36 cellular contexts compared by ENCODE assay signal in the genomic region with DNA sequence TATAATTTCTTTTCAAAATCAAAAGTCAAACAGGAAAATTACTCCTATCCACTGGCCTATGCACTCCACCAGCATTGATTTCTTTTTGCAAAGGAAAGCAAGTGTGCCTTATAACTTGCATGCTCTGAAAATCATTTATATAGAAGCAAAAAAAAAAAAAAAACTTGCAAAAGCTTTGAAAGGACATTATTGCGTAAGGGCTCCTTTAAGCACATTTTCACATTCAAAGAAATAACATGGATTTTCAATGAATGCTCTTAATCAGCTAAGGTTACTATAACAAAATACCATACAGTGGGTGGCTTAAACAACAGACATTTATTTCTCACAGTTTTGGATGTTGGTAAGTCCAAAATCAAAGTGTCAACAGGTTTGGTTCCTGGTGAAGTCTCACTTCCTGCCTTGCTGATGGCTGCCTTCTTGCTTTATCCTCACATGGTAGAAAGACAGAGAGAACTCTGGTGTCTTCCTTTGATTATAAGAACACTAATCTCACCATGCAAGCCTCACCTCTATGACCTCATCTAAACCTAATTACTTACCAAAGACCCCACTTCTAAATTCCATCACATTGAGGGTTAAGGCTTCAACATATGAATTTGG.
"Had no signal": no experiment of that assay in that cellular context is flagged by ENCODE, and none has a peak within 500 bp of the region (broad histone marks: within the 10 kb centered on the region; RNA-seq: fewer than 3 reads in every experiment).

No MANE protein-coding gene starts in this region.

- H3K4me1 Mint-ChIP-seq: activated B cell treated with CpG ODN at 0.5 μM for 24 hours; activated naive CD4-positive, alpha-beta T cell treated with anti-CD3 and anti-CD28 coated beads, Interleukin-2, amount 50 U/mL, for 24 hours; activated naive CD8-positive, alpha-beta T cell treated with anti-CD3 and anti-CD28 coated beads for 36 hours; activated naive CD8-positive, alpha-beta T cell treated with anti-CD3 and anti-CD28 coated beads, Interleukin-2, amount 50 U/mL, for 24 hours; brain; T-helper 17 cell had no signal

- H3K4me2 ChIP-seq: hepatocyte had no signal

- H3K4me1 ChIP-seq: adrenal gland, breast epithelium, colonic mucosa, esophagus squamous epithelium, gastroesophageal sphincter, heart right ventricle had no signal

- FAIRE-seq: endothelial cell of umbilical vein, TTC549 had no signal

- H3K27me3 ChIP-seq: adrenal gland, breast epithelium, cardiac muscle cell, colonic mucosa, esophagus squamous epithelium, gastroesophageal sphincter, heart right ventricle, hepatocyte had no signal

- DNase-seq: activated B cell treated with CpG ODN at 0.5 μM for 24 hours; activated CD4-positive, alpha-beta T cell treated with anti-CD3 and anti-CD28 coated beads for 48 hours; activated CD4-positive, alpha-beta T cell treated with anti-CD3 and anti-CD28 coated beads, Interleukin-2, amount 50 U/mL, for 1 hour; activated CD4-positive, alpha-beta T cell treated with anti-CD3 and anti-CD28 coated beads, Interleukin-2, amount 50 U/mL, for 48 hours; activated CD8-positive, alpha-beta memory T cell treated with anti-CD3 and anti-CD28 coated beads for 24 hours; activated CD8-positive, alpha-beta T cell treated with anti-CD3 and anti-CD28 coated beads for 36 hours; activated effector memory CD4-positive, alpha-beta T cell treated with anti-CD3 and anti-CD28 coated beads, Interleukin-2, amount 50 U/mL, for 16 hours; activated naive CD4-positive, alpha-beta T cell treated with anti-CD3 and anti-CD28 coated beads for 36 hours; activated naive CD8-positive, alpha-beta T cell treated with anti-CD3 and anti-CD28 coated beads for 36 hours; activated naive CD8-positive, alpha-beta T cell treated with anti-CD3 and anti-CD28 coated beads, Interleukin-2, amount 50 U/mL, for 24 hours; activated T-cell treated with anti-CD3 and anti-CD28 coated beads, Interleukin-2, amount 50 U/mL, for 4 hours; adrenal gland; amygdala; aorta; central memory CD4-positive, alpha-beta T cell; cerebellar nuclear complex; colonic mucosa; effector CD8-positive, alpha-beta T cell; esophagus squamous epithelium; foreskin melanocyte; heart right ventricle; T-helper 17 cell; T1000 had no signal

- ATAC-seq: activated CD4-positive, CD25-positive, alpha-beta regulatory T cell treated with anti-CD3 and anti-CD28 coated beads, Interleukin-2, amount 50 U/mL, for 24 hours; activated CD8-positive, alpha-beta T cell treated with anti-CD3 and anti-CD28 coated beads for 36 hours; activated naive CD8-positive, alpha-beta T cell treated with anti-CD3 and anti-CD28 coated beads, Interleukin-2, amount 50 U/mL, for 24 hours; activated T-cell treated with anti-CD3 and anti-CD28 coated beads, Interleukin-2, amount 50 U/mL, for 4 hours; gastroesophageal sphincter; heart right ventricle; T-helper 17 cell had no signal

- H3K27ac ChIP-seq: adrenal gland, breast epithelium, cardiac muscle cell, colonic mucosa, epithelial cell of prostate, esophagus squamous epithelium, gastroesophageal sphincter, heart right ventricle, hepatocyte, VCaP had no signal

- H3K36me3 ChIP-seq: adrenal gland, breast epithelium, cardiac muscle cell, colonic mucosa, esophagus squamous epithelium, gastroesophageal sphincter, heart right ventricle had no signal

- H2AFZ ChIP-seq: hepatocyte had no signal

- H3K36me3 Mint-ChIP-seq: activated naive CD4-positive, alpha-beta T cell treated with anti-CD3 and anti-CD28 coated beads, Interleukin-2, amount 50 U/mL, for 24 hours; activated naive CD8-positive, alpha-beta T cell treated with anti-CD3 and anti-CD28 coated beads for 36 hours; brain had no signal

- H3K4me3 Mint-ChIP-seq: activated B cell treated with CpG ODN at 0.5 μM for 24 hours; activated CD8-positive, alpha-beta T cell treated with anti-CD3 and anti-CD28 coated beads for 36 hours; activated naive CD4-positive, alpha-beta T cell treated with anti-CD3 and anti-CD28 coated beads for 36 hours; activated naive CD4-positive, alpha-beta T cell treated with anti-CD3 and anti-CD28 coated beads, Interleukin-2, amount 50 U/mL, for 24 hours; activated naive CD8-positive, alpha-beta T cell treated with anti-CD3 and anti-CD28 coated beads for 36 hours; activated naive CD8-positive, alpha-beta T cell treated with anti-CD3 and anti-CD28 coated beads, Interleukin-2, amount 50 U/mL, for 24 hours; activated T-cell treated with anti-CD3 and anti-CD28 coated beads, Interleukin-2, amount 50 U/mL, for 4 hours; brain; T-helper 17 cell; T-helper 2 cell treated with Interferon-gamma antibody and Interleukin-4, amounts not matched to agents 5 μg/mL and 100 μg/mL, for 36 hours had no signal

- H3K27ac Mint-ChIP-seq: activated B cell treated with CpG ODN at 0.5 μM for 24 hours; activated CD8-positive, alpha-beta T cell treated with anti-CD3 and anti-CD28 coated beads for 36 hours; activated naive CD4-positive, alpha-beta T cell treated with anti-CD3 and anti-CD28 coated beads for 36 hours; activated naive CD4-positive, alpha-beta T cell treated with anti-CD3 and anti-CD28 coated beads, Interleukin-2, amount 50 U/mL, for 24 hours; activated naive CD8-positive, alpha-beta T cell treated with anti-CD3 and anti-CD28 coated beads for 36 hours; activated naive CD8-positive, alpha-beta T cell treated with anti-CD3 and anti-CD28 coated beads, Interleukin-2, amount 50 U/mL, for 24 hours; activated T-helper 2 cell treated with anti-CD3 and anti-CD28 coated beads, Interferon-gamma antibody, Interleukin-2, Interleukin-4, amounts not matched to agents 10 μg/mL and 5 μg/mL and 100 μg/mL, durations not matched to agents 14 hours and 24 hours and 36 hours; brain; T-helper 17 cell; T-helper 2 cell treated with Interferon-gamma antibody and Interleukin-4, amounts not matched to agents 5 μg/mL and 100 μg/mL, for 36 hours had no signal

- H3K9me3 ChIP-seq: adrenal gland, breast epithelium, colonic mucosa had no signal

- H3K4me3 ChIP-seq: adrenal gland, breast epithelium, cardiac muscle cell, colonic mucosa, esophagus squamous epithelium, gastroesophageal sphincter, heart right ventricle, hepatocyte had no signal

- H3K79me2 ChIP-seq: hepatocyte had no signal

- H3K27me3 Mint-ChIP-seq: activated B cell treated with CpG ODN at 0.5 μM for 24 hours; activated CD8-positive, alpha-beta T cell treated with anti-CD3 and anti-CD28 coated beads for 36 hours; activated naive CD4-positive, alpha-beta T cell treated with anti-CD3 and anti-CD28 coated beads, Interleukin-2, amount 50 U/mL, for 24 hours; activated naive CD8-positive, alpha-beta T cell treated with anti-CD3 and anti-CD28 coated beads for 36 hours; activated naive CD8-positive, alpha-beta T cell treated with anti-CD3 and anti-CD28 coated beads, Interleukin-2, amount 50 U/mL, for 24 hours; T-helper 17 cell had no signal
